ENCODE assay signal across 22 cellular contexts in the genomic region with DNA sequence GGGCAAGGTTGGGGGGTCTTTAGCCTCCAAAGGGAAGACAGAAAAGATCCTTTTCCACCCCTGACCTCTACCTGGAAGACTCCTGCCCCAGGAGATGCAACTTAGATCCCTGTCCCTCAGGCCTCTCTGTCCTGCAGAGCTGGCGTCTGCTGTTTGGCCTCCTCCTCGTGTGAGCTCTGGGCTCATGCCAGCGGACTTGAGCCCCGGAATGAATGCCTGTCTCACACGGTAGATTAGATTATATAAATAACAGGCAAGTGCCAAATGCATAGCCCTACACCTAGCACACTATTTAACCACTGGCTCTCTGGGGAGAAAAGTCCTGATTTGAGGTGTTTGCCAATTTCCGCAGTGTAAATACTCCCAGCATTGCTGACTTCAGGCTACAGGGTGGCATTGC. TPM values are rescaled to one million over a fixed set of nuclear protein-coding genes. Genes with fewer than 3 reads are reported as not detected.
DNase-seq lines count a peak whose midpoint lies in the region; ATAC-seq and TF ChIP-seq lines count a peak whose summit lies in the region.
"Had no signal": no experiment of that assay in that cellular context is flagged by ENCODE, and none has a peak within 500 bp of the region (broad histone marks: within the 10 kb centered on the region; RNA-seq: fewer than 3 reads in every experiment).

No MANE protein-coding gene starts in this region.

- ATAC-seq in CD4-positive, alpha-beta T cell (ENCODE audit: poor library complexity) = no peak
- ATAC-seq in HG03196 (IDR thresholded peaks at IDR 0.05; ENCODE audit: unreplicated experiment) = no peak
- ATAC-seq: activated CD8-positive, alpha-beta memory T cell treated with anti-CD3 and anti-CD28 coated beads, Interleukin-2, amount 10 ng/mL, durations not matched to agents 7 days and 5 days; CD8-positive, alpha-beta T cell; PC-3 had no signal

- H3K9me3 ChIP-seq in CD4-positive, alpha-beta T cell (ENCODE audit: control insufficient read depth, low read length) = no peaks in the 10 kb centered on the region
- no peaks in the 10 kb centered on the region for H3K9me3 ChIP-seq in Peyer's patch
- no peaks in the 10 kb centered on the region for H3K9me3 ChIP-seq in esophagus muscularis mucosa
- no peaks in the 10 kb centered on the region for H3K9me3 ChIP-seq in ovary
- H3K9me3 ChIP-seq: HAP-1, neutrophil, SJSA1, tibial nerve had no signal

- CTCF ChIA-PET in CD4-positive, alpha-beta T cell (lab: Charles Lee) = no interaction called here

- intact Hi-C loops in CD4-positive, alpha-beta T cell (cut with DNase I, micrococcal nuclease) = no loop called here
- intact Hi-C loops in esophagus muscularis mucosa (cut with DNase I) = no loop called here
- intact Hi-C loops in ovary (cut with DNase I) = no loop called here

- peak overlapping the region; percentile 20 for H3K4me3 Mint-ChIP-seq in CD4-positive, alpha-beta T cell
- peak overlapping the region; percentile 78 to 85 (median 81) for H3K4me3 Mint-ChIP-seq in nephron
- H3K4me3 Mint-ChIP-seq: activated CD8-positive, alpha-beta memory T cell treated with anti-CD3 and anti-CD28 coated beads, Interleukin-2, amount 10 ng/mL, durations not matched to agents 7 days and 5 days had no signal

- no peak overlapping the region for H3K4me3 ChIP-seq in Peyer's patch
- H3K4me3 ChIP-seq in esophagus muscularis mucosa = no peak overlapping the region
- H3K4me3 ChIP-seq in ovary = no peak overlapping the region
- H3K4me3 ChIP-seq: HAP-1, SJSA1, tibial nerve had no signal

- 53% methylated on average over 6 of the region's 6 CpGs for WGBS in esophagus muscularis mucosa
- WGBS in ovary, 3 donors = 51 to 67% (median 59%) methylated on average over 6 of the region's 6 CpGs

- no peaks in the 10 kb centered on the region for H3K9me3 Mint-ChIP-seq in CD4-positive, alpha-beta T cell
- no peaks in the 10 kb centered on the region for H3K9me3 Mint-ChIP-seq in nephron
- H3K9me3 Mint-ChIP-seq: activated T-helper 2 cell treated with anti-CD3 and anti-CD28 coated beads, Interferon-gamma antibody, Interleukin-2, Interleukin-4, amounts not matched to agents 10 μg/mL and 5 μg/mL and 100 μg/mL, durations not matched to agents 14 hours and 24 hours and 36 hours; CD8-positive, alpha-beta T cell; stimulated activated naive CD8-positive, alpha-beta T cell treated with anti-CD3 and anti-CD28 coated beads, Interleukin-15, Interleukin-2, amounts not matched to agents 100 ng/mL and 50 ng/mL, for 24 hours had no signal

- no peak for TF ChIP-seq CTCF in CD4-positive, alpha-beta T cell (IDR thresholded peaks at IDR 0.05)
- TF ChIP-seq CTCF in Peyer's patch (IDR thresholded peaks at IDR 0.05) (no peak), esophagus muscularis mucosa (IDR thresholded peaks at IDR 0.05) (no peak), nephron (IDR thresholded peaks at IDR 0.05; ENCODE audit: unreplicated experiment in 3 of 3) (no peak), ovary (IDR thresholded peaks at IDR 0.05) (no peak)

- TF ChIP-seq EP300 in esophagus muscularis mucosa (IDR thresholded peaks at IDR 0.05) (no peak), ovary (IDR thresholded peaks at IDR 0.05) (no peak)

- H3K36me3 Mint-ChIP-seq in CD4-positive, alpha-beta T cell (ENCODE audit: low read depth) = no peaks in the 10 kb centered on the region
- no peaks in the 10 kb centered on the region for H3K36me3 Mint-ChIP-seq in nephron (ENCODE audit: low read depth)
- H3K36me3 Mint-ChIP-seq: activated CD8-positive, alpha-beta memory T cell treated with anti-CD3 and anti-CD28 coated beads, Interleukin-2, amount 10 ng/mL, durations not matched to agents 7 days and 5 days; CD8-positive, alpha-beta T cell had no signal

- DNase-seq in CD4-positive, alpha-beta T cell = no peak
- DNase-seq in Peyer's patch (peak in 2 of 3 donors; percentile 75 to 78), esophagus muscularis mucosa (ENCODE audit: extremely low spot score) (no peak), ovary (no peak), KG1 (lab: John Stamatoyannopoulos, UW) (no peak), GM03348 (ENCODE audit: low spot score) (no peak)
- DNase-seq: activated CD4-positive, alpha-beta T cell treated with anti-CD3 and anti-CD28 coated beads for 4 hours; activated CD8-positive, alpha-beta memory T cell treated with anti-CD3 and anti-CD28 coated beads, Interleukin-2, amount 10 ng/mL, durations not matched to agents 7 days and 5 days; CD8-positive, alpha-beta T cell; KBM-7; NCI-H1694; PC-3; stimulated activated CD4-positive, alpha-beta T cell treated with anti-CD3 and anti-CD28 coated beads, Interleukin-4, amount 100 ng/mL, for 24 hours had no signal

- H3K4me1 Mint-ChIP-seq in CD4-positive, alpha-beta T cell (ENCODE audit: low read depth) = peaks cover 5% of the 10 kb centered on the region
- H3K4me1 Mint-ChIP-seq in nephron = peaks cover 25% of the 10 kb centered on the region

- H3K27ac ChIP-seq in CD4-positive, alpha-beta T cell (ENCODE audit: low read depth, low read length) = no peak overlapping the region
- peak overlapping the region in 1 of 4 donors; percentile 17 for H3K27ac ChIP-seq in Peyer's patch
- H3K27ac ChIP-seq in esophagus muscularis mucosa (replicated peaks in 1 of 4) = peak overlapping the region in 3 of 4 donors; percentile 48 to 92 (median 88)
- H3K27ac ChIP-seq in ovary = no peak overlapping the region
- H3K27ac ChIP-seq: neutrophil, SJSA1, tibial nerve had no signal

- H3K27ac Mint-ChIP-seq in CD4-positive, alpha-beta T cell = no peak overlapping the region
- no peak overlapping the region for H3K27ac Mint-ChIP-seq in nephron
- H3K27ac Mint-ChIP-seq: activated CD8-positive, alpha-beta memory T cell treated with anti-CD3 and anti-CD28 coated beads, Interleukin-2, amount 10 ng/mL, durations not matched to agents 7 days and 5 days; activated T-helper 2 cell treated with anti-CD3 and anti-CD28 coated beads, Interferon-gamma antibody, Interleukin-2, Interleukin-4, amounts not matched to agents 10 μg/mL and 5 μg/mL and 100 μg/mL, durations not matched to agents 14 hours and 24 hours and 36 hours; CD8-positive, alpha-beta T cell; stimulated activated naive CD8-positive, alpha-beta T cell treated with anti-CD3 and anti-CD28 coated beads, Interleukin-15, Interleukin-2, amounts not matched to agents 100 ng/mL and 50 ng/mL, for 24 hours had no signal

- H3K4me1 ChIP-seq in Peyer's patch = peaks cover 4 to 18% (median 9%) of the 10 kb centered on the region in 4 donors
- H3K4me1 ChIP-seq in esophagus muscularis mucosa = peaks cover 29 to 62% (median 56%) of the 10 kb centered on the region in 4 donors
- H3K4me1 ChIP-seq in ovary (ENCODE audit: insufficient read depth) = peaks cover 7% of the 10 kb centered on the region

- TF ChIP-seq POLR2A in Peyer's patch (IDR thresholded peaks at IDR 0.05) (no peak), esophagus muscularis mucosa (IDR thresholded peaks at IDR 0.05; ENCODE audit: low read depth) (no peak), ovary (IDR thresholded peaks at IDR 0.05) (no peak)

- H3K36me3 ChIP-seq in Peyer's patch = no peaks in the 10 kb centered on the region
- H3K36me3 ChIP-seq in esophagus muscularis mucosa = no peaks in the 10 kb centered on the region
- no peaks in the 10 kb centered on the region for H3K36me3 ChIP-seq in ovary
- H3K36me3 ChIP-seq: neutrophil, SJSA1, tibial nerve had no signal

- H3K27me3 ChIP-seq in CD4-positive, alpha-beta T cell (ENCODE audit: control insufficient read depth, insufficient read depth, low read length) = peaks cover 26% of the 10 kb centered on the region
- no peaks in the 10 kb centered on the region for H3K27me3 ChIP-seq in Peyer's patch
- peaks cover 0 to 22% (median 0%) of the 10 kb centered on the region in 4 donors for H3K27me3 ChIP-seq in esophagus muscularis mucosa
- H3K27me3 ChIP-seq in ovary = no peaks in the 10 kb centered on the region

- H3K27me3 Mint-ChIP-seq in CD4-positive, alpha-beta T cell = peaks cover 38% of the 10 kb centered on the region
- H3K27me3 Mint-ChIP-seq in nephron (ENCODE audit: low read depth) = peaks cover 53% of the 10 kb centered on the region

- POLR2A ChIA-PET in CD4-positive, alpha-beta T cell (lab: Charles Lee) = no interaction called here

RNA-seq across cellular contexts. Expression of gene WNK2, which starts 1.4 kb away (rescaled TPM):
- total RNA-seq in CD4-positive, alpha-beta T cell = under 1 TPM; 0.19 to 0.22 TPM
- total RNA-seq in Peyer's patch = 100 to 1,000 TPM; 155 to 577 (median 259) TPM
- 10 to 100 TPM; 18.6 to 89.9 (median 40.8) TPM for total RNA-seq in esophagus muscularis mucosa
- 10 to 100 TPM in 3 of 7 donors, 1 to 10 TPM in 4; 1.5 to 24.7 (median 7.1) TPM for total RNA-seq in ovary
- 1 to 10 TPM in 1 of 2 donors, under 1 TPM in 1; 0.53 to 1.0 TPM for polyA plus RNA-seq in ovary
- total RNA-seq: activated CD8-positive, alpha-beta memory T cell treated with anti-CD3 and anti-CD28 coated beads, Interleukin-2, amount 10 ng/mL, durations not matched to agents 7 days and 5 days; renal cortical epithelial cell; SJSA1 had no signal

RNA-seq across cellular contexts. Expression of gene NINJ1, which starts 48.5 kb away (rescaled TPM):
- total RNA-seq in CD4-positive, alpha-beta T cell = 10 to 100 TPM; 87.8 to 87.9 TPM
- total RNA-seq in Peyer's patch (10 to 100 TPM; 47.0 to 56.8 (median 54.5) TPM), esophagus muscularis mucosa (10 to 100 TPM; 69.3 to 90.6 (median 72.7) TPM), ovary (10 to 100 TPM; 35.2 to 75.2 (median 40.6) TPM)
- 10 to 100 TPM in 1 of 2 donors, 1 to 10 TPM in 1; 7.5 to 46.1 TPM for polyA plus RNA-seq in ovary

Comparison
In these comparisons a context has a peak if more than half of its experiments do, and no peak if none do; other contexts are left out.
1. DNase-seq: peak in Peyer's patch (2 of 3); none in CD4-positive, alpha-beta T cell (0 of 10), esophagus muscularis mucosa (single experiment), ovary (0 of 5), KG1 (single experiment) and GM03348 (single experiment).
2. H3K27ac ChIP-seq: peak in esophagus muscularis mucosa (3 of 4); none in CD4-positive, alpha-beta T cell (single experiment) and ovary (0 of 2).